Comparison of ENCODE assay signal across 1 cellular context in the genomic region with DNA sequence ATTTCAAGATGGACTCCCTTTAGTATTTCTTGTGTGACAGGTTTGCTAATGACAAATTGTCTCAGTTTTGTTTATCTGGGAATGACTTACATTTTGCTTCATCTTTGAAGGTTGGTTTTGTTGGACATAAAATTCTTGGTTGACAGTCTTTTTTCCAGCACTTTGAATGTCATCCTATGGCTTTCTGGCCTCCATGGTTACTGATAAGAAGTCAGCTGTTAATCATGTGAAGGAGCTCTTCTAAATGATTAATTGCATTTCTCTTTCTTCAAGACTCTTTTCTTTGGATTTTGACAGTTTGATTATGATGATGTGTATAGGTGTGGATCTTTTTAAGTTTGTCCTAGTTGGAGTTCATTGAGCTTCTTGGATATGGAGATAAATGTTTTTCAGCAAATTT.
TF ChIP-seq lines count a peak whose summit lies in the region.

No MANE protein-coding gene starts in this region.

TF ChIP-seq in H1, 55 proteins besides CTCF, POLR2A, EP300 and RAD21:
- TF ChIP-seq ASH2L (IDR thresholded peaks at IDR 0.05; ENCODE audit: low read length) = no peak
- TF ChIP-seq NANOG (IDR thresholded peaks at IDR 0.05; ENCODE audit: insufficient read depth, low read depth, low read length, poor library complexity, severe bottlenecking) = no peak
- TF ChIP-seq RXRA (IDR thresholded peaks at IDR 0.05; ENCODE audit: insufficient read depth, low read depth, low read length) = no peak
